ENCODE assay signal across 15 cellular contexts in genomic region chr17:80024206-80024972, GRCh38. TPM values are rescaled to one million over a fixed set of nuclear protein-coding genes. Genes with fewer than 3 reads are reported as not detected.
DNase-seq lines count a peak whose midpoint lies in the region; ATAC-seq, FAIRE-seq and TF ChIP-seq lines count a peak whose summit lies in the region.
"Had no signal": no experiment of that assay in that cellular context is flagged by ENCODE, and none has a peak within 500 bp of the region (broad histone marks: within the 10 kb centered on the region; RNA-seq: fewer than 3 reads in every experiment).

No MANE protein-coding gene starts in this region.

- intact Hi-C loops in kidney (cut with DNase I) = no loop called here

- no peak overlapping the region for H3K4me3 Mint-ChIP-seq in WTC11
- no peak overlapping the region for H3K4me3 Mint-ChIP-seq in activated T-cell treated with anti-CD3 and anti-CD28 coated beads, Interleukin-2, amount 50 U/mL, for 4 hours
- H3K4me3 Mint-ChIP-seq: activated B cell treated with CpG ODN at 0.5 μM for 24 hours; H9; naive B cell; stimulated activated naive CD8-positive, alpha-beta T cell treated with anti-CD3 and anti-CD28 coated beads, Interleukin-15, Interleukin-2, amounts not matched to agents 100 ng/mL and 50 ng/mL, for 24 hours had no signal

- no peaks in the 10 kb centered on the region for H3K27me3 ChIP-seq in rectal smooth muscle tissue (ENCODE audit: control insufficient read depth, insufficient read depth, low read length)

- H3K4me1 ChIP-seq in kidney (ENCODE audit: control insufficient read depth in 1 of 2, insufficient read depth in 1 of 2, low read depth in 1 of 2, low read length in 2 of 2) (peaks cover 18 to 25% of the 10 kb centered on the region in 2 donors), rectal smooth muscle tissue (ENCODE audit: control insufficient read depth, insufficient read depth, low read length) (no peaks in the 10 kb centered on the region)

- H3K27ac ChIP-seq in kidney (ENCODE audit: low read depth in 2 of 2, low read length in 2 of 2) = peak overlapping the region in 1 of 2 donors; percentile 23
- H3K27ac ChIP-seq in rectal smooth muscle tissue (ENCODE audit: low read depth, low read length) = no peak overlapping the region
- H3K27ac ChIP-seq: KMS-11 had no signal

- no peaks in the 10 kb centered on the region for H3K36me3 Mint-ChIP-seq in WTC11
- H3K36me3 Mint-ChIP-seq in activated T-cell treated with anti-CD3 and anti-CD28 coated beads, Interleukin-2, amount 50 U/mL, for 4 hours (ENCODE audit: insufficient read depth) = no peaks in the 10 kb centered on the region
- H3K36me3 Mint-ChIP-seq: naive B cell had no signal

- H3K9me3 ChIP-seq in kidney (ENCODE audit: control insufficient read depth in 1 of 2, low read length in 2 of 2) = no peaks in the 10 kb centered on the region

- POLR2A ChIA-PET in WTC11 (lab: Charles Lee) = interaction anchor here (0.6 kb wide), 1 partner anchor 69 kb away, joined by 3 read pairs; no protein-coding TSS in a partner anchor

- DNase-seq in GM12892 (ENCODE audit: insufficient read length) = no peak
- DNase-seq in WTC11 (ENCODE audit: low spot score) = no peak
- no peak for DNase-seq in kidney
- DNase-seq in stimulated activated CD8-positive, alpha-beta memory T cell treated with anti-CD3 and anti-CD28 coated beads, Interleukin-4, amount 100 ng/mL, for 48 hours = no peak
- no peak for DNase-seq in NCI-H524 treated with DMSO at 0.1 percent for 48 hours (lab: John Stamatoyannopoulos, UW)
- DNase-seq in activated T-cell treated with anti-CD3 and anti-CD28 coated beads, Interleukin-2, amount 50 U/mL, for 4 hours = no peak
- DNase-seq: activated B cell treated with CpG ODN at 0.5 μM for 24 hours, naive B cell, SW 1271 had no signal

- CTCF ChIA-PET in WTC11 (lab: Charles Lee) = interaction anchor here (1.7 to 3.7 kb wide), 2 partner anchors 16 to 17 kb away, joined by 9 to 36 read pairs; no protein-coding TSS in a partner anchor

- peak; percentile 93 for FAIRE-seq in GM12892 (lab: Jason Lieb, UNC)
- FAIRE-seq in kidney (lab: Jason Lieb, UNC) = no peak
- FAIRE-seq: endometrium had no signal

- no peak overlapping the region for H3K27ac Mint-ChIP-seq in WTC11
- H3K27ac Mint-ChIP-seq: activated B cell treated with CpG ODN at 0.5 μM for 24 hours; H9; naive B cell; stimulated activated naive CD8-positive, alpha-beta T cell treated with anti-CD3 and anti-CD28 coated beads, Interleukin-15, Interleukin-2, amounts not matched to agents 100 ng/mL and 50 ng/mL, for 24 hours had no signal

- H3K9me3 Mint-ChIP-seq in WTC11 = peaks cover 5% of the 10 kb centered on the region
- H3K9me3 Mint-ChIP-seq in activated T-cell treated with anti-CD3 and anti-CD28 coated beads, Interleukin-2, amount 50 U/mL, for 4 hours = no peaks in the 10 kb centered on the region
- H3K9me3 Mint-ChIP-seq: activated B cell treated with CpG ODN at 0.5 μM for 24 hours; naive B cell; stimulated activated naive CD8-positive, alpha-beta T cell treated with anti-CD3 and anti-CD28 coated beads, Interleukin-15, Interleukin-2, amounts not matched to agents 100 ng/mL and 50 ng/mL, for 24 hours had no signal

- H3K9ac ChIP-seq in kidney (ENCODE audit: low read length in 2 of 2) (peak overlapping the region in 1 of 2 donors; percentile 24), rectal smooth muscle tissue (ENCODE audit: low read length) (no peak overlapping the region)
- H3K9ac ChIP-seq: KMS-11 had no signal

- TF ChIP-seq CTCF in WTC11 (IDR thresholded peaks at IDR 0.05) (no peak), kidney (IDR thresholded peaks at IDR 0.05; ENCODE audit: borderline replicate concordance, extremely low read depth, insufficient read depth) (no peak)

- H3K36me3 ChIP-seq in kidney (ENCODE audit: control insufficient read depth in 1 of 2, insufficient read depth in 2 of 2, low read length in 2 of 2) (no peaks in the 10 kb centered on the region), rectal smooth muscle tissue (ENCODE audit: control insufficient read depth, insufficient read depth, low read length) (no peaks in the 10 kb centered on the region)

- no peak for ATAC-seq in WTC11
- ATAC-seq in activated T-cell treated with anti-CD3 and anti-CD28 coated beads, Interleukin-2, amount 50 U/mL, for 4 hours = no peak
- no peak for ATAC-seq in GM19452 (IDR thresholded peaks at IDR 0.05; ENCODE audit: unreplicated experiment)

- H3K27me3 Mint-ChIP-seq in WTC11 (ENCODE audit: low read depth) = no peaks in the 10 kb centered on the region
- H3K27me3 Mint-ChIP-seq in activated T-cell treated with anti-CD3 and anti-CD28 coated beads, Interleukin-2, amount 50 U/mL, for 4 hours (ENCODE audit: low read depth) = peaks cover 2% of the 10 kb centered on the region
- H3K27me3 Mint-ChIP-seq: activated B cell treated with CpG ODN at 0.5 μM for 24 hours; naive B cell; stimulated activated naive CD8-positive, alpha-beta T cell treated with anti-CD3 and anti-CD28 coated beads, Interleukin-15, Interleukin-2, amounts not matched to agents 100 ng/mL and 50 ng/mL, for 24 hours had no signal

- H3K4me1 Mint-ChIP-seq in WTC11 = peaks cover 24% of the 10 kb centered on the region
- no peaks in the 10 kb centered on the region for H3K4me1 Mint-ChIP-seq in activated T-cell treated with anti-CD3 and anti-CD28 coated beads, Interleukin-2, amount 50 U/mL, for 4 hours (ENCODE audit: low read depth)
- H3K4me1 Mint-ChIP-seq: naive B cell had no signal

- H3K4me3 ChIP-seq in kidney (ENCODE audit: low read length in 2 of 2) (peak overlapping the region; percentile 33 to 43), rectal smooth muscle tissue (ENCODE audit: low read length) (peak overlapping the region; percentile 16)

- TF ChIP-seq POLR2A in GM12892 (IDR thresholded peaks at IDR 0.05; ENCODE audit: low read depth, low read length) = no peak

TF ChIP-seq in WTC11, 78 proteins besides CTCF, POLR2A, EP300 and RAD21:
- TF ChIP-seq NFE2L1 (CRISPR knock-in tag; IDR thresholded peaks at IDR 0.05) (0 out of 2 replicates have a peak, but pooled peaks have one; percentile 9), GTF2I (CRISPR knock-in tag; conservative IDR thresholded peaks at IDR 0.05) (no peak)

RNA-seq across cellular contexts. Expression of gene TBC1D16, which starts 11.3 kb away (rescaled TPM):
- 0.45 TPM for polyA plus RNA-seq in GM12892 (2012; ENCODE audit: missing spikeins)
- total RNA-seq in WTC11 (2021) = 89.8 to 96.1 TPM (median 90.4 TPM) in 3 replicates
- total RNA-seq in kidney = 68.0 TPM
- polyA plus RNA-seq in kidney (ENCODE audit: insufficient read depth, low read depth, low replicate concordance) = 9.1 TPM
- 1 to 10 TPM; 2.2 to 3.3 (median 2.6) TPM for total RNA-seq in activated T-cell treated with anti-CD3 and anti-CD28 coated beads, Interleukin-2, amount 50 U/mL, for 4 hours

RNA-seq across cellular contexts. Expression of gene CCDC40, which starts 12.1 kb away (rescaled TPM):
- 0.25 TPM for polyA plus RNA-seq in GM12892 (2012; ENCODE audit: missing spikeins)
- total RNA-seq in WTC11 (2021) = 15.1 to 16.3 TPM (median 15.2 TPM) in 3 replicates
- total RNA-seq in kidney = 22.6 TPM
- 5.1 TPM for polyA plus RNA-seq in kidney (ENCODE audit: insufficient read depth, low read depth, low replicate concordance)
- total RNA-seq in activated T-cell treated with anti-CD3 and anti-CD28 coated beads, Interleukin-2, amount 50 U/mL, for 4 hours = under 1 TPM; 0.25 to 0.98 (median 0.29) TPM

Comparison
In these comparisons a context has a peak if more than half of its experiments do, and no peak if none do; other contexts are left out.
1. RNA of gene TBC1D16, which starts 11.3 kb away (total RNA-seq): 89.8 to 96.1 TPM in WTC11 and 68.0 TPM in kidney (single experiment); 2.2 to 3.3 TPM in activated T-cell treated with anti-CD3 and anti-CD28 coated beads, Interleukin-2, amount 50 U/mL, for 4 hours; every median in the first group is over 10 times any median in the second.